ENCODE assay signal across 23 cellular contexts in the genomic region with DNA sequence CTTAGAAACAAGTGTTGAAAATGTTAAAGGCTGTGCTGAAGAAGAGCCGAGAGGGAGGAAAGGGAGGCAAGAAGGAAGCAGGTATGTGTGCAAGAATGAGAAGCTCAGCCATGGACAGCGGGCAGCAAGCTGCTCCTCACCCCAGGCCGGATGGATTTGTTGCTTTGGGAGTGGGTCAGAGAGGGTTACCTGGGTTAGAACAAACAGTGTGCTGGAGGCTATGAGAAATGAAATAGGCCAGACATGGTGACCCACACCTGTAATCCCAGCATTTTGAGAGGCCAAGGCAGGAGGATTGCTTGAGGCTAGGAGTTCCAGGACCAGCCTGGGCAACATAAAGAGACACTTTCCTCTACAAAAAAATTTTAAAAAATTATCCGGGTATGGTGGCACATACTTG.
DNase-seq lines count a peak whose midpoint lies in the region; ATAC-seq and TF ChIP-seq lines count a peak whose summit lies in the region.
"Had no signal": no experiment of that assay in that cellular context is flagged by ENCODE, and none has a peak within 500 bp of the region (broad histone marks: within the 10 kb centered on the region; RNA-seq: fewer than 3 reads in every experiment).

No MANE protein-coding gene starts in this region.

- H3K36me3 ChIP-seq in SK-N-SH (replicated peaks in 1 of 2; ENCODE audit: control insufficient read depth in 1 of 2, insufficient read depth in 2 of 2, low read length in 1 of 2) = peaks cover 9 to 16% of the 10 kb centered on the region in 2 experiments
- no peaks in the 10 kb centered on the region for H3K36me3 ChIP-seq in breast epithelium
- peaks cover 32% of the 10 kb centered on the region for H3K36me3 ChIP-seq in mesodermal cell (ENCODE audit: control insufficient read depth, insufficient read depth, low read length)
- H3K36me3 ChIP-seq: ascending aorta, left lung, ovary had no signal

- H3K4me3 ChIP-seq in SK-N-SH (ENCODE audit: low read depth in 2 of 2, low read length in 1 of 2) = no peak overlapping the region
- H3K4me3 ChIP-seq in breast epithelium = no peak overlapping the region
- H3K4me3 ChIP-seq in mesodermal cell (ENCODE audit: extremely low read depth, insufficient read depth, low read length, poor library complexity, severe bottlenecking) = no peak overlapping the region
- H3K4me3 ChIP-seq: ascending aorta, left lung, ovary had no signal

- H3K27ac ChIP-seq in SK-N-SH (ENCODE audit: low read depth in 2 of 2, low read length in 1 of 2) = peak overlapping the region; percentile 77
- H3K27ac ChIP-seq in breast epithelium = peak overlapping the region; percentile 64 to 83
- peak overlapping the region; percentile 80 for H3K27ac ChIP-seq in mesodermal cell (ENCODE audit: low read depth, low read length, severe bottlenecking)
- H3K27ac ChIP-seq: ascending aorta, KMS-11, left lung, ovary had no signal

- no peak for DNase-seq in SK-N-SH
- DNase-seq in breast epithelium (ENCODE audit: low spot score in 2 of 2) = no peak
- no peak for DNase-seq in type B pancreatic cell (ENCODE audit: extremely low spot score, unreplicated experiment)
- no peak for DNase-seq in activated CD4-positive, alpha-beta T cell treated with anti-CD3 and anti-CD28 coated beads for 4 hours
- DNase-seq in activated gamma-delta T cell (lab: John Stamatoyannopoulos, UW) = no peak
- DNase-seq: activated CD4-positive, alpha-beta T cell treated with anti-CD3 and anti-CD28 coated beads, Interleukin-2, amount 50 U/mL, for 48 hours; activated naive CD4-positive, alpha-beta T cell treated with anti-CD3 and anti-CD28 coated beads, Interleukin-2, amount 10 ng/mL, durations not matched to agents 7 days and 5 days; activated T-cell treated with anti-CD3 and anti-CD28 coated beads for 4 hours; COR-L47; foreskin keratinocyte; left lung; NCI-H2081 treated with DMSO at 0.1 percent for 48 hours; ovary; SHP77 treated with DMSO at 0.1 percent for 48 hours; stimulated activated CD4-positive, alpha-beta T cell treated with anti-CD3 and anti-CD28 coated beads, Interleukin-1b, Interleukin-23, amount 100 ng/mL, for 48 hours; stimulated activated naive CD4-positive, alpha-beta T cell treated with Interleukin-2 at 50 U/mL for 16 hours had no signal

- peak overlapping the region; percentile 87 for H3K27ac Mint-ChIP-seq in type B pancreatic cell
- H3K27ac Mint-ChIP-seq: activated naive CD4-positive, alpha-beta T cell treated with anti-CD3 and anti-CD28 coated beads, Interleukin-2, amount 10 ng/mL, durations not matched to agents 7 days and 5 days; B cell had no signal

- H3K4me1 ChIP-seq in SK-N-SH (ENCODE audit: control insufficient read depth in 1 of 2, insufficient read depth in 2 of 2, low read depth in 1 of 2, low read length in 1 of 2) = peaks cover 26 to 34% of the 10 kb centered on the region in 2 experiments; a peak in 3 of 4 replicates
- H3K4me1 ChIP-seq in breast epithelium = no peaks in the 10 kb centered on the region
- peaks cover 34% of the 10 kb centered on the region for H3K4me1 ChIP-seq in mesodermal cell (ENCODE audit: control insufficient read depth, insufficient read depth, low read length, poor library complexity, severe bottlenecking)

- H3K9me3 Mint-ChIP-seq in type B pancreatic cell = no peaks in the 10 kb centered on the region
- H3K9me3 Mint-ChIP-seq: activated naive CD4-positive, alpha-beta T cell treated with anti-CD3 and anti-CD28 coated beads, Interleukin-2, amount 10 ng/mL, durations not matched to agents 7 days and 5 days had no signal

- H3K36me3 Mint-ChIP-seq in type B pancreatic cell = peaks cover 5% of the 10 kb centered on the region
- H3K36me3 Mint-ChIP-seq: activated naive CD4-positive, alpha-beta T cell treated with anti-CD3 and anti-CD28 coated beads, Interleukin-2, amount 10 ng/mL, durations not matched to agents 7 days and 5 days had no signal

- peaks cover 40% of the 10 kb centered on the region for H3K4me1 Mint-ChIP-seq in type B pancreatic cell (ENCODE audit: unreplicated experiment)
- H3K4me1 Mint-ChIP-seq: activated naive CD4-positive, alpha-beta T cell treated with anti-CD3 and anti-CD28 coated beads, Interleukin-2, amount 10 ng/mL, durations not matched to agents 7 days and 5 days had no signal

- TF ChIP-seq CTCF in SK-N-SH (IDR thresholded peaks at IDR 0.05) = no peak
- no peak for TF ChIP-seq CTCF in breast epithelium (IDR thresholded peaks at IDR 0.05)
- TF ChIP-seq CTCF in type B pancreatic cell (conservative IDR thresholded peaks at IDR 0.05) = no peak

- intact Hi-C loops in breast epithelium (cut with DNase I; ENCODE audit: low total_unique reads) = no loop called here

- no peaks in the 10 kb centered on the region for H3K27me3 Mint-ChIP-seq in type B pancreatic cell
- H3K27me3 Mint-ChIP-seq: activated naive CD4-positive, alpha-beta T cell treated with anti-CD3 and anti-CD28 coated beads, Interleukin-2, amount 10 ng/mL, durations not matched to agents 7 days and 5 days; B cell had no signal

- CTCF ChIA-PET in SK-N-SH (lab: Yijun Ruan, JAX) = interaction anchor here (1.6 kb wide), 1 partner anchor 53 kb away, joined by 6 read pairs; no protein-coding TSS in a partner anchor

- H3K4me3 Mint-ChIP-seq in type B pancreatic cell = no peak overlapping the region
- H3K4me3 Mint-ChIP-seq: activated naive CD4-positive, alpha-beta T cell treated with anti-CD3 and anti-CD28 coated beads, Interleukin-2, amount 10 ng/mL, durations not matched to agents 7 days and 5 days; B cell had no signal

- H2AFZ ChIP-seq in SK-N-SH (ENCODE audit: low read depth) = no peak overlapping the region

- POLR2A ChIA-PET in SK-N-SH (lab: Yijun Ruan, JAX) = no interaction called here

- TF ChIP-seq EP300 in SK-N-SH (IDR thresholded peaks at IDR 0.05; ENCODE audit: borderline replicate concordance in 1 of 2, low read depth in 1 of 2, low read length in 1 of 2) = no peak

- TF ChIP-seq POLR2A in breast epithelium (IDR thresholded peaks at IDR 0.05) = no peak

- no peak for ATAC-seq in SK-N-SH treated with all-trans-retinoic acid at 6 μM for 48 hours
- no peak for ATAC-seq in HG03342 (IDR thresholded peaks at IDR 0.05; ENCODE audit: unreplicated experiment)
- ATAC-seq: HCT116, left lung had no signal

- H3K9ac ChIP-seq in SK-N-SH = no peak overlapping the region
- H3K9ac ChIP-seq: KMS-11 had no signal

- H4K20me1 ChIP-seq in SK-N-SH (ENCODE audit: insufficient read depth) = no peaks in the 10 kb centered on the region

- peak overlapping the region; percentile 48; the same call in 1 of the 2 replicates for H3K4me2 ChIP-seq in SK-N-SH

- no peak for TF ChIP-seq RAD21 in SK-N-SH (IDR thresholded peaks at IDR 0.05; ENCODE audit: low read length)

- peaks cover 4% of the 10 kb centered on the region for H3F3A ChIP-seq in SK-N-SH (replicated peaks; ENCODE audit: insufficient read depth)

- 98% methylated on average over 4 of the region's 4 CpGs for WGBS in SK-N-SH (ENCODE audit: low lambda C conversion rate)
- WGBS in mesodermal cell (ENCODE audit: insufficient coverage in 2 of 2), 2 experiments = 88 to 100% methylated on average over 3 to 4 of the region's 4 CpGs

- peaks cover 43% of the 10 kb centered on the region for H3K79me2 ChIP-seq in SK-N-SH (ENCODE audit: insufficient read depth)

- H3K27me3 ChIP-seq in SK-N-SH (ENCODE audit: insufficient read depth) (no peaks in the 10 kb centered on the region), breast epithelium (no peaks in the 10 kb centered on the region)
- H3K27me3 ChIP-seq: ascending aorta, foreskin keratinocyte, left lung, ovary had no signal

- H3K9me2 ChIP-seq in SK-N-SH = no peaks in the 10 kb centered on the region

- H3K9me3 ChIP-seq in SK-N-SH = no peaks in the 10 kb centered on the region
- H3K9me3 ChIP-seq in breast epithelium = no peaks in the 10 kb centered on the region
- no peaks in the 10 kb centered on the region for H3K9me3 ChIP-seq in mesodermal cell (ENCODE audit: control insufficient read depth, low read length)
- H3K9me3 ChIP-seq: ascending aorta, left lung, ovary had no signal

TF ChIP-seq in SK-N-SH, 30 proteins besides CTCF, POLR2A, EP300 and RAD21 (continues in another document):
- TF ChIP-seq FOSL2 (IDR thresholded peaks at IDR 0.05; ENCODE audit: borderline replicate concordance, low read depth) = no peak
- no peak for TF ChIP-seq RFX5 (IDR thresholded peaks at IDR 0.05; ENCODE audit: low read length)
- TF ChIP-seq, protein P1, sequence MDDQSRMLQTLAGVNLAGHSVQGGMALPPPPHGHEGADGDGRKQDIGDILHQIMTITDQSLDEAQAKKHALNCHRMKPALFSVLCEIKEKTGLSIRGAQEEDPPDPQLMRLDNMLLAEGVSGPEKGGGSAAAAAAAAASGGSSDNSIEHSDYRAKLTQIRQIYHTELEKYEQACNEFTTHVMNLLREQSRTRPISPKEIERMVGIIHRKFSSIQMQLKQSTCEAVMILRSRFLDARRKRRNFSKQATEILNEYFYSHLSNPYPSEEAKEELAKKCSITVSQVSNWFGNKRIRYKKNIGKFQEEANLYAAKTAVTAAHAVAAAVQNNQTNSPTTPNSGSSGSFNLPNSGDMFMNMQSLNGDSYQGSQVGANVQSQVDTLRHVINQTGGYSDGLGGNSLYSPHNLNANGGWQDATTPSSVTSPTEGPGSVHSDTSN (IDR thresholded peaks at IDR 0.05) = no peak
- TF ChIP-seq EZH2phosphoT487 (IDR thresholded peaks at IDR 0.05; ENCODE audit: borderline replicate concordance, low read depth) = no peak
- no peak for TF ChIP-seq MEF2A (IDR thresholded peaks at IDR 0.05; ENCODE audit: borderline replicate concordance, low read depth)

TF ChIP-seq in SK-N-SH treated with all-trans-retinoic acid at 6 μM for 48 hours, 23 proteins besides CTCF, POLR2A, EP300 and RAD21 (continues in another document):
- no peak for TF ChIP-seq RARB (CRISPR knock-in tag; IDR thresholded peaks at IDR 0.05)
- no peak for TF ChIP-seq ZFP3 (CRISPR knock-in tag; IDR thresholded peaks at IDR 0.05)
- TF ChIP-seq TCF4 (CRISPR knock-in tag; IDR thresholded peaks at IDR 0.05; ENCODE audit: borderline replicate concordance) = no peak
- TF ChIP-seq, protein P2, sequence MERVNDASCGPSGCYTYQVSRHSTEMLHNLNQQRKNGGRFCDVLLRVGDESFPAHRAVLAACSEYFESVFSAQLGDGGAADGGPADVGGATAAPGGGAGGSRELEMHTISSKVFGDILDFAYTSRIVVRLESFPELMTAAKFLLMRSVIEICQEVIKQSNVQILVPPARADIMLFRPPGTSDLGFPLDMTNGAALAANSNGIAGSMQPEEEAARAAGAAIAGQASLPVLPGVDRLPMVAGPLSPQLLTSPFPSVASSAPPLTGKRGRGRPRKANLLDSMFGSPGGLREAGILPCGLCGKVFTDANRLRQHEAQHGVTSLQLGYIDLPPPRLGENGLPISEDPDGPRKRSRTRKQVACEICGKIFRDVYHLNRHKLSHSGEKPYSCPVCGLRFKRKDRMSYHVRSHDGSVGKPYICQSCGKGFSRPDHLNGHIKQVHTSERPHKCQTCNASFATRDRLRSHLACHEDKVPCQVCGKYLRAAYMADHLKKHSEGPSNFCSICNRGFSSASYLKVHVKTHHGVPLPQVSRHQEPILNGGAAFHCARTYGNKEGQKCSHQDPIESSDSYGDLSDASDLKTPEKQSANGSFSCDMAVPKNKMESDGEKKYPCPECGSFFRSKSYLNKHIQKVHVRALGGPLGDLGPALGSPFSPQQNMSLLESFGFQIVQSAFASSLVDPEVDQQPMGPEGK (CRISPR knock-in tag; IDR thresholded peaks at IDR 0.05; ENCODE audit: borderline replicate concordance) = no peak
